Comparison of ENCODE assay signal across 8 cellular contexts in genomic region chr20:25318471-25319240, GRCh38.
A peak's percentile ranks its signal among the peaks of the same experiment; 100 is the strongest.
DNase-seq lines count a peak whose midpoint lies in the region; ATAC-seq and TF ChIP-seq lines count a peak whose summit lies in the region.

No MANE protein-coding gene starts in this region.

- CTCF ChIA-PET in activated CD4-positive, alpha-beta T cell treated with anti-CD3 and anti-CD28 coated beads, Interleukin-2, amount 10 ng/mL, durations not matched to agents 7 days and 5 days (lab: Charles Lee): interaction anchor here (0.8 to 1.5 kb wide), 3 partner anchors 11 to 93 kb away, joined by 3 read pairs; no protein-coding TSS in a partner anchor
- CTCF ChIA-PET in WTC11 (lab: Charles Lee): interaction anchor here (0.8 to 1.3 kb wide), 2 partner anchors 18 to 80 kb away, joined by 3 to 7 read pairs; no protein-coding TSS in a partner anchor
- CTCF ChIA-PET in activated CD8-positive, alpha-beta T cell treated with anti-CD3 and anti-CD28 coated beads for 36 hours (lab: Charles Lee): no interaction called here

- H3K36me3 Mint-ChIP-seq in activated CD4-positive, alpha-beta T cell treated with anti-CD3 and anti-CD28 coated beads, Interleukin-2, amount 10 ng/mL, durations not matched to agents 7 days and 5 days (ENCODE audit: low read depth): peaks cover 8% of the 10 kb centered on the region
- peaks cover 43% of the 10 kb centered on the region for H3K36me3 Mint-ChIP-seq in WTC11
- H3K36me3 Mint-ChIP-seq in activated CD8-positive, alpha-beta T cell treated with anti-CD3 and anti-CD28 coated beads for 36 hours (ENCODE audit: low read depth): peaks cover 12% of the 10 kb centered on the region

- POLR2A ChIA-PET in activated CD4-positive, alpha-beta T cell treated with anti-CD3 and anti-CD28 coated beads, Interleukin-2, amount 10 ng/mL, durations not matched to agents 7 days and 5 days (lab: Charles Lee): no interaction called here
- POLR2A ChIA-PET in WTC11 (lab: Charles Lee): interaction anchor here (0.6 kb wide), 1 partner anchor 67 kb away, joined by 9 read pairs; no protein-coding TSS in a partner anchor
- POLR2A ChIA-PET in activated CD8-positive, alpha-beta T cell treated with anti-CD3 and anti-CD28 coated beads for 36 hours (lab: Charles Lee): no interaction called here

- no peak overlapping the region for H3K4me3 Mint-ChIP-seq in activated CD4-positive, alpha-beta T cell treated with anti-CD3 and anti-CD28 coated beads, Interleukin-2, amount 10 ng/mL, durations not matched to agents 7 days and 5 days
- H3K4me3 Mint-ChIP-seq in WTC11: no peak overlapping the region
- H3K4me3 Mint-ChIP-seq in activated CD8-positive, alpha-beta T cell treated with anti-CD3 and anti-CD28 coated beads for 36 hours: no peak overlapping the region

- ATAC-seq in HG03045 (IDR thresholded peaks at IDR 0.05; ENCODE audit: unreplicated experiment): peak; percentile 90
- ATAC-seq in WTC11: no peak
- ATAC-seq in activated CD8-positive, alpha-beta T cell treated with anti-CD3 and anti-CD28 coated beads for 36 hours: no peak

- peaks cover 27% of the 10 kb centered on the region for H3K4me1 Mint-ChIP-seq in activated CD4-positive, alpha-beta T cell treated with anti-CD3 and anti-CD28 coated beads, Interleukin-2, amount 10 ng/mL, durations not matched to agents 7 days and 5 days
- H3K4me1 Mint-ChIP-seq in WTC11: peaks cover 8% of the 10 kb centered on the region
- H3K4me1 Mint-ChIP-seq in activated CD8-positive, alpha-beta T cell treated with anti-CD3 and anti-CD28 coated beads for 36 hours (ENCODE audit: low read depth): peaks cover 26% of the 10 kb centered on the region

- peak overlapping the region; percentile 50 for H3K27ac Mint-ChIP-seq in activated CD4-positive, alpha-beta T cell treated with anti-CD3 and anti-CD28 coated beads, Interleukin-2, amount 10 ng/mL, durations not matched to agents 7 days and 5 days
- H3K27ac Mint-ChIP-seq in WTC11: no peak overlapping the region
- no peak overlapping the region for H3K27ac Mint-ChIP-seq in activated CD8-positive, alpha-beta T cell treated with anti-CD3 and anti-CD28 coated beads for 36 hours

- intact Hi-C loops in activated CD8-positive, alpha-beta T cell treated with anti-CD3 and anti-CD28 coated beads for 36 hours (cut with micrococcal nuclease): no loop called here

- DNase-seq in activated CD4-positive, alpha-beta T cell treated with anti-CD3 and anti-CD28 coated beads, Interleukin-2, amount 10 ng/mL, durations not matched to agents 7 days and 5 days: no peak
- DNase-seq in activated CD4-positive, alpha-beta T cell treated with anti-CD3 and anti-CD28 coated beads for 4 hours: no peak
- peak; percentile 3 for DNase-seq in WTC11 (ENCODE audit: low spot score)
- peak; percentile 62 for DNase-seq in superior temporal gyrus (ENCODE audit: extremely low spot score)
- DNase-seq in activated CD8-positive, alpha-beta T cell treated with anti-CD3 and anti-CD28 coated beads for 36 hours: no peak
- no peak for DNase-seq in stimulated activated naive CD4-positive, alpha-beta T cell treated with Interleukin-2 at 50 U/mL for 16 hours (lab: John Stamatoyannopoulos, UW)
- DNase-seq in NCI-H146 treated with DMSO at 0.1 percent for 48 hours (lab: John Stamatoyannopoulos, UW; ENCODE audit: unreplicated experiment): no peak

- TF ChIP-seq CTCF in WTC11 (IDR thresholded peaks at IDR 0.05): no peak
- TF ChIP-seq CTCF in activated CD8-positive, alpha-beta T cell treated with anti-CD3 and anti-CD28 coated beads for 36 hours (IDR thresholded peaks at IDR 0.05): no peak

- H3K27me3 Mint-ChIP-seq in activated CD4-positive, alpha-beta T cell treated with anti-CD3 and anti-CD28 coated beads, Interleukin-2, amount 10 ng/mL, durations not matched to agents 7 days and 5 days: no peaks in the 10 kb centered on the region
- H3K27me3 Mint-ChIP-seq in WTC11 (ENCODE audit: low read depth): no peaks in the 10 kb centered on the region
- H3K27me3 Mint-ChIP-seq in activated CD8-positive, alpha-beta T cell treated with anti-CD3 and anti-CD28 coated beads for 36 hours: no peaks in the 10 kb centered on the region

- H3K9me3 Mint-ChIP-seq in activated CD4-positive, alpha-beta T cell treated with anti-CD3 and anti-CD28 coated beads, Interleukin-2, amount 10 ng/mL, durations not matched to agents 7 days and 5 days: no peaks in the 10 kb centered on the region
- no peaks in the 10 kb centered on the region for H3K9me3 Mint-ChIP-seq in WTC11
- no peaks in the 10 kb centered on the region for H3K9me3 Mint-ChIP-seq in activated CD8-positive, alpha-beta T cell treated with anti-CD3 and anti-CD28 coated beads for 36 hours

TF ChIP-seq in WTC11, 78 proteins besides CTCF, POLR2A, EP300 and RAD21 (continues in another document):
- TF ChIP-seq NR2C2 (CRISPR knock-in tag; IDR thresholded peaks at IDR 0.05) (no peak), JAZF1 (CRISPR knock-in tag; IDR thresholded peaks at IDR 0.05) (no peak), NR3C1 (CRISPR knock-in tag; conservative IDR thresholded peaks at IDR 0.05; ENCODE audit: low read depth) (no peak), ELF4 (CRISPR knock-in tag; IDR thresholded peaks at IDR 0.05; ENCODE audit: low read depth) (no peak), HMGXB4 (CRISPR knock-in tag; IDR thresholded peaks at IDR 0.05) (no peak), ATF2 (CRISPR knock-in tag; IDR thresholded peaks at IDR 0.05; ENCODE audit: borderline replicate concordance, low read depth) (no peak), ZNF121 (CRISPR knock-in tag; IDR thresholded peaks at IDR 0.05) (no peak), ZNF416 (CRISPR knock-in tag; IDR thresholded peaks at IDR 0.05) (no peak), ARID4B (CRISPR knock-in tag; IDR thresholded peaks at IDR 0.05; ENCODE audit: borderline replicate concordance) (no peak)
- TF ChIP-seq, protein P1, sequence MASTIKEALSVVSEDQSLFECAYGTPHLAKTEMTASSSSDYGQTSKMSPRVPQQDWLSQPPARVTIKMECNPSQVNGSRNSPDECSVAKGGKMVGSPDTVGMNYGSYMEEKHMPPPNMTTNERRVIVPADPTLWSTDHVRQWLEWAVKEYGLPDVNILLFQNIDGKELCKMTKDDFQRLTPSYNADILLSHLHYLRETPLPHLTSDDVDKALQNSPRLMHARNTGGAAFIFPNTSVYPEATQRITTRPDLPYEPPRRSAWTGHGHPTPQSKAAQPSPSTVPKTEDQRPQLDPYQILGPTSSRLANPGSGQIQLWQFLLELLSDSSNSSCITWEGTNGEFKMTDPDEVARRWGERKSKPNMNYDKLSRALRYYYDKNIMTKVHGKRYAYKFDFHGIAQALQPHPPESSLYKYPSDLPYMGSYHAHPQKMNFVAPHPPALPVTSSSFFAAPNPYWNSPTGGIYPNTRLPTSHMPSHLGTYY (CRISPR knock-in tag; IDR thresholded peaks at IDR 0.05): no peak

Comparison
In these comparisons a context has a peak if more than half of its experiments do, and no peak if none do; other contexts are left out.
1. DNase-seq: peak in WTC11 (single experiment) and superior temporal gyrus (single experiment); none in activated CD4-positive, alpha-beta T cell treated with anti-CD3 and anti-CD28 coated beads, Interleukin-2, amount 10 ng/mL, durations not matched to agents 7 days and 5 days (single experiment), activated CD4-positive, alpha-beta T cell treated with anti-CD3 and anti-CD28 coated beads for 4 hours (0 of 2), activated CD8-positive, alpha-beta T cell treated with anti-CD3 and anti-CD28 coated beads for 36 hours (single experiment), stimulated activated naive CD4-positive, alpha-beta T cell treated with Interleukin-2 at 50 U/mL for 16 hours (single experiment) and NCI-H146 treated with DMSO at 0.1 percent for 48 hours (single experiment).